Comparison of ENCODE assay signal across 24 cellular contexts in the genomic region with DNA sequence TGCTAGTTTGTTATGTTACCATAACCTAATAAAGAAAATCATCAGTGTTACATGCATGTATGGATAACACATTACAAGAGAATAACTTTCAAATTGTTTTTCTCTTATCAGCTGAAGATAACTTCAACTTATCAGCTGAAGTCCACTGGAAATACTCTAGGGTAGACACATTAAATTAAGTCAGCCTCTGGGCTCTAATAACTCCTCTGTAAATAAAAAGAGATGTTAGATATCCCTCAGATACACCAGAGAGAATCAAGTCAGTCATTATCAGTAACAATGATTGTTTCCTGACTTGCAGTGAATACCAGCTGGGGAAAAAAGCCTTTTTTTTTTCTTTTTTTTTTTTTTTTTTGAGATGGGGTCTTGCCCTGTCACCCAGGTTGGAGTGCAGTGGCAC.
"Had no signal": no experiment of that assay in that cellular context is flagged by ENCODE, and none has a peak within 500 bp of the region (broad histone marks: within the 10 kb centered on the region; RNA-seq: fewer than 3 reads in every experiment).

No MANE protein-coding gene starts in this region.

- H3K4me2 ChIP-seq: hepatocyte had no signal

- H3K36me3 ChIP-seq: gastroesophageal sphincter, spleen had no signal

- DNase-seq: activated CD4-positive, alpha-beta T cell treated with anti-CD3 and anti-CD28 coated beads, Interleukin-2, amount 50 U/mL, for 4 hours; activated CD4-positive, CD25-positive, alpha-beta regulatory T cell; activated CD8-positive, alpha-beta memory T cell treated with anti-CD3 and anti-CD28 coated beads for 24 hours; activated gamma-delta T cell; activated naive CD4-positive, alpha-beta T cell treated with anti-CD3 and anti-CD28 coated beads, Interleukin-2, amount 10 ng/mL, durations not matched to agents 7 days and 5 days; activated T-cell treated with anti-CD3 and anti-CD28 coated beads, Interleukin-2, amount 50 U/mL, for 1 hour; amniotic stem cell; caudate nucleus; cortex of kidney; effector memory CD8-positive, alpha-beta T cell; left cardiac atrium; left ventricle myocardium superior; naive B cell; occipital lobe; posterior cingulate gyrus; right cardiac atrium; spleen; stimulated activated naive CD4-positive, alpha-beta T cell treated with Interleukin-2 at 50 U/mL for 16 hours; T-cell had no signal

- H3K9me3 Mint-ChIP-seq: effector memory CD8-positive, alpha-beta T cell; T-helper 2 cell treated with Interferon-gamma antibody and Interleukin-4, amounts not matched to agents 5 μg/mL and 100 μg/mL, for 36 hours had no signal

- H3K27me3 ChIP-seq: gastroesophageal sphincter, hepatocyte, spleen, tibial nerve had no signal

- H3K4me3 Mint-ChIP-seq: activated naive CD4-positive, alpha-beta T cell treated with anti-CD3 and anti-CD28 coated beads, Interleukin-2, amount 10 ng/mL, durations not matched to agents 7 days and 5 days; effector memory CD8-positive, alpha-beta T cell; neural crest cell; T-cell; T-helper 2 cell treated with Interferon-gamma antibody and Interleukin-4, amounts not matched to agents 5 μg/mL and 100 μg/mL, for 36 hours had no signal

- H3K27ac Mint-ChIP-seq: activated naive CD4-positive, alpha-beta T cell treated with anti-CD3 and anti-CD28 coated beads, Interleukin-2, amount 10 ng/mL, durations not matched to agents 7 days and 5 days; effector memory CD8-positive, alpha-beta T cell; T-cell; T-helper 2 cell treated with Interferon-gamma antibody and Interleukin-4, amounts not matched to agents 5 μg/mL and 100 μg/mL, for 36 hours had no signal

- ATAC-seq: effector memory CD8-positive, alpha-beta T cell; gastroesophageal sphincter; left cardiac atrium; left ventricle myocardium superior; right cardiac atrium; T-cell had no signal

- H3K4me3 ChIP-seq: gastroesophageal sphincter, hepatocyte, spleen, tibial nerve had no signal

- H3K27ac ChIP-seq: gastroesophageal sphincter, hepatocyte, tibial nerve had no signal

- H3K9me3 ChIP-seq: gastroesophageal sphincter, spleen, tibial nerve had no signal

- H3K27me3 Mint-ChIP-seq: activated naive CD4-positive, alpha-beta T cell treated with anti-CD3 and anti-CD28 coated beads, Interleukin-2, amount 10 ng/mL, durations not matched to agents 7 days and 5 days; effector memory CD8-positive, alpha-beta T cell; naive B cell; T-cell had no signal
